7 cellular contexts compared by ENCODE assay signal in the genomic region with DNA sequence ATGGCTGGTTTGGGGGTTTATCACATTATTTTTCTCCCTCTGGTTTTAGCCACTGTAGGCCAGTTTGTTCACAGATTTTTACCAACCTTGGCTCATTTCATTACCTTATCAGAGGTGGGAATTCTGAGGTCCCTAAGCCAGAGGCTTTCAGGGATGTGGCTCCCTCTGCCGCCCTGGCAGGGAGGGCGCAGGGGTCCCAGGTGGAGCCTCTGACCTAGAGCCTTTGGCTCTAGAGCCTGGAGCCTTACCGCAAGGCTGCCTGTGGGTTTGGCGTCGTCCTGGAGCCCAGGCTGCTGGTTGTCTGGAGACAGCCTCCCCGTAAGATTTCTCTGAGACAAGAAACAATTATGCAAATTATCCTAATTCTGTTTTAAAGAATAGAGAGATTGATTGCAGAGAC.
DNase-seq lines count a peak whose midpoint lies in the region; TF ChIP-seq lines count a peak whose summit lies in the region.
"Not testable (repeated sequence)": the region's sequence is repeated elsewhere in the genome, so short reads cannot be mapped to it uniquely, and the experiment has no call there.

No MANE protein-coding gene starts in this region.

- not testable (repeated sequence) for H3K27me3 ChIP-seq in Karpas-422 (ENCODE audit: low read length); endodermal cell (ENCODE audit: control insufficient read depth, insufficient read depth, low read length, poor library complexity, severe bottlenecking); kidney epithelial cell (ENCODE audit: control insufficient read depth, insufficient read depth, low read length); neural cell (ENCODE audit: insufficient read depth, low read depth, low read length); spleen (replicated peaks in 1 of 7)

- H2AFZ ChIP-seq in Karpas-422 (ENCODE audit: low read length); neural cell (ENCODE audit: low read depth, low read length): not testable (repeated sequence)

- H3K36me3 ChIP-seq in Karpas-422 (ENCODE audit: insufficient read depth, low read length); endodermal cell (ENCODE audit: control insufficient read depth, insufficient read depth, low read length); kidney epithelial cell (ENCODE audit: control insufficient read depth, insufficient read depth, low read length); neural cell (ENCODE audit: insufficient read depth, low read length); spleen: not testable (repeated sequence)

- peaks cover 10% of the 10 kb centered on the region for H3K4me1 Mint-ChIP-seq in endodermal cell

- TF ChIP-seq RAD21 in neural cell (conservative IDR thresholded peaks at IDR 0.05): not testable (repeated sequence)

- H3K4me1 ChIP-seq in Karpas-422 (ENCODE audit: low read length); endodermal cell (ENCODE audit: control insufficient read depth, insufficient read depth, low read length); spleen: not testable (repeated sequence)

- not testable (repeated sequence) for H3K27ac Mint-ChIP-seq in endodermal cell

- H3K9me2 ChIP-seq in Karpas-422 (replicated peaks; ENCODE audit: insufficient read depth, low read length); neural cell (ENCODE audit: insufficient read depth, low read length): not testable (repeated sequence)

- not testable (repeated sequence) for TF ChIP-seq POLR2A in spleen (IDR thresholded peaks at IDR 0.05)

- not testable (repeated sequence) for H3F3A ChIP-seq in neural cell (ENCODE audit: insufficient read depth, low read length, poor library complexity, severe bottlenecking)

- peak; percentile 80 for TF ChIP-seq CTCF in endodermal cell (conservative IDR thresholded peaks at IDR 0.05)
- TF ChIP-seq CTCF in kidney epithelial cell (IDR thresholded peaks at IDR 0.05; ENCODE audit: insufficient read depth, low read length, poor library complexity, severe bottlenecking): peak; percentile 32
- peak; percentile 19 for TF ChIP-seq CTCF in neural cell (IDR thresholded peaks at IDR 0.05; ENCODE audit: poor library complexity, severe bottlenecking)
- TF ChIP-seq CTCF in spleen (IDR thresholded peaks at IDR 0.05 in 8 of 11, conservative IDR thresholded peaks at IDR 0.05 in 3 of 11): not testable (repeated sequence)

- H3K9me3 ChIP-seq in Karpas-422 (ENCODE audit: low read length); endodermal cell (ENCODE audit: control insufficient read depth, low read length); neural cell (ENCODE audit: low read length); spleen: not testable (repeated sequence)

- not testable (repeated sequence) for H3K4me3 ChIP-seq in Karpas-422 (ENCODE audit: low read length); endodermal cell (ENCODE audit: low read length); kidney epithelial cell (ENCODE audit: low read depth, low read length); neural cell (ENCODE audit: low read length); spleen

- H3K79me2 ChIP-seq in Karpas-422 (ENCODE audit: low read length); neural cell (replicated peaks; ENCODE audit: insufficient read depth, low read length): not testable (repeated sequence)

- H3K9ac ChIP-seq in Karpas-422 (ENCODE audit: low read length); endodermal cell (ENCODE audit: extremely low read depth, low read length, poor library complexity, severe bottlenecking); neural cell (ENCODE audit: low read length): not testable (repeated sequence)

- H3K36me3 Mint-ChIP-seq in endodermal cell (ENCODE audit: low read depth): not testable (repeated sequence)

- intact Hi-C loops in spleen (cut with DNase I; ENCODE audit: low total_unique reads): not testable (repeated sequence)

- 47 to 53% methylated on average over 3 to 6 of the region's 6 CpGs for WGBS in endodermal cell (ENCODE audit: insufficient coverage in 1 of 2, insufficient read length in 1 of 2), 2 experiments
- 58 to 87% (median 69%) methylated on average over 3 to 6 of the region's 6 CpGs for WGBS in spleen, 5 donors

- H3K4me2 ChIP-seq in Karpas-422 (ENCODE audit: low read depth, low read length, poor library complexity, severe bottlenecking); neural cell (ENCODE audit: low read length): not testable (repeated sequence)

- not testable (repeated sequence) for H3K9me3 Mint-ChIP-seq in endodermal cell

- TF ChIP-seq EP300 in neural cell (conservative IDR thresholded peaks at IDR 0.05; ENCODE audit: poor library complexity, severe bottlenecking): not testable (repeated sequence)

- peaks cover 32% of the 10 kb centered on the region for H3K27me3 Mint-ChIP-seq in endodermal cell (ENCODE audit: insufficient read depth)

- not testable (repeated sequence) for H3K27ac ChIP-seq in Karpas-422 (ENCODE audit: low read length); endodermal cell (ENCODE audit: low read depth, low read length); neural cell (ENCODE audit: low read length); spleen

- DNase-seq in ELF-1 (ENCODE audit: low read depth, low spot score) (peak; percentile 82), Karpas-422 (peak; percentile 29), astrocyte of the hippocampus (ENCODE audit: low read depth, low spot score) (peak; percentile 26), endodermal cell (peak; percentile 82), spleen (peak; percentile 53)
- not testable (repeated sequence) for DNase-seq in kidney epithelial cell (ENCODE audit: low read depth)

- H4K20me1 ChIP-seq in Karpas-422 (ENCODE audit: insufficient read depth, low read depth, low read length); neural cell (ENCODE audit: insufficient read depth): not testable (repeated sequence)

- H3K4me3 Mint-ChIP-seq in endodermal cell: not testable (repeated sequence)
